Comparison of ENCODE assay signal across 18 cellular contexts in the genomic region with DNA sequence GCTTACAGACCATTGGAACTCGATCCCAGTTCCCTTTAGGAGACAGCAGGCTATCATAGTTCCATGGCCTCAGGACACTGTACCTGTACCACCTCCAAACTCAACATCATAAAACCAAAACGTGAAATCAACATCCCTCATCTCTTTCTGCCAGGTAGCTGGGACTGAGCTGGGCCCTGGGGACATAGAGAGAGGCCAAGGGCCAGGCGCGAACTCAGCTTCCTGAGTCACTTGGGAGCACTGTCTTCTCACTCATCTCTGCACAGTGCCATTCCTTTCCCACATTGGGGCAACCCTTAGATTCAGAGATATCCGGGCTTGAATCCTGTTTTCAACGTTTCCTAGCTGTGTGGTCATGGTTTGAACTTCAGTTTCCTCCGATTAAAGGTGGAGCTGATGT. TPM values are rescaled to one million over a fixed set of nuclear protein-coding genes. Genes with fewer than 3 reads are reported as not detected.
"Had no signal": no experiment of that assay in that cellular context is flagged by ENCODE, and none has a peak within 500 bp of the region (broad histone marks: within the 10 kb centered on the region; RNA-seq: fewer than 3 reads in every experiment).

No MANE protein-coding gene starts in this region.

- H3K27ac Mint-ChIP-seq: activated T-helper 17 cell treated with anti-CD3 and anti-CD28 coated beads, Interleukin-2, amount 50 U/mL, for 72 hours; immature natural killer cell; naive thymus-derived CD8-positive, alpha-beta T cell had no signal

- H3K9me3 ChIP-seq: colonic mucosa, esophagus squamous epithelium, lower lobe of right lung, tibial nerve had no signal

- H3K27me3 ChIP-seq: colonic mucosa, esophagus squamous epithelium, tibial nerve had no signal

- H3K36me3 ChIP-seq: colonic mucosa, esophagus squamous epithelium, lower lobe of right lung, tibial nerve had no signal

- H3K36me3 Mint-ChIP-seq: immature natural killer cell; naive thymus-derived CD8-positive, alpha-beta T cell had no signal

- ATAC-seq: activated T-helper 17 cell treated with anti-CD3 and anti-CD28 coated beads, Interleukin-2, amount 50 U/mL, for 72 hours; naive thymus-derived CD8-positive, alpha-beta T cell had no signal

- H3K4me1 ChIP-seq: colonic mucosa, tibial nerve had no signal

- H3K9me3 Mint-ChIP-seq: activated T-helper 17 cell treated with anti-CD3 and anti-CD28 coated beads, Interleukin-2, amount 50 U/mL, for 72 hours; naive thymus-derived CD8-positive, alpha-beta T cell had no signal

- H3K4me3 ChIP-seq: colonic mucosa, esophagus squamous epithelium, lower lobe of right lung, tibial nerve had no signal

- FAIRE-seq: endometrium, small intestine had no signal

- H3K4me1 Mint-ChIP-seq: activated T-helper 17 cell treated with anti-CD3 and anti-CD28 coated beads, Interleukin-2, amount 50 U/mL, for 72 hours; immature natural killer cell had no signal

- H3K4me3 Mint-ChIP-seq: activated T-helper 17 cell treated with anti-CD3 and anti-CD28 coated beads, Interleukin-2, amount 50 U/mL, for 72 hours; immature natural killer cell; naive thymus-derived CD8-positive, alpha-beta T cell had no signal

- H3K27ac ChIP-seq: colonic mucosa, lower lobe of right lung, tibial nerve had no signal

- DNase-seq: activated CD4-positive, alpha-beta T cell treated with anti-CD3 and anti-CD28 coated beads for 1 hour; activated CD4-positive, alpha-beta T cell treated with anti-CD3 and anti-CD28 coated beads, Interleukin-2, amount 50 U/mL, for 4 hours; activated naive CD4-positive, alpha-beta T cell treated with Interleukin-2 at 50 U/mL for 16 hours; activated T-cell treated with anti-CD3 and anti-CD28 coated beads for 4 hours; aorta; colonic mucosa; esophagus squamous epithelium; glutamatergic neuron; immature natural killer cell; lower lobe of right lung; stimulated activated CD4-positive, alpha-beta T cell treated with anti-CD3 and anti-CD28 coated beads, Interleukin-4, amount 100 ng/mL, for 24 hours; stimulated activated naive CD4-positive, alpha-beta T cell; substantia nigra had no signal

RNA-seq across cellular contexts. Expression of gene DAB2IP, which starts 12.2 kb away (rescaled TPM):
- total RNA-seq: naive thymus-derived CD8-positive, alpha-beta T cell had no signal
- polyA plus RNA-seq: naive thymus-derived CD8-positive, alpha-beta T cell had no signal
